In the genomic region with DNA sequence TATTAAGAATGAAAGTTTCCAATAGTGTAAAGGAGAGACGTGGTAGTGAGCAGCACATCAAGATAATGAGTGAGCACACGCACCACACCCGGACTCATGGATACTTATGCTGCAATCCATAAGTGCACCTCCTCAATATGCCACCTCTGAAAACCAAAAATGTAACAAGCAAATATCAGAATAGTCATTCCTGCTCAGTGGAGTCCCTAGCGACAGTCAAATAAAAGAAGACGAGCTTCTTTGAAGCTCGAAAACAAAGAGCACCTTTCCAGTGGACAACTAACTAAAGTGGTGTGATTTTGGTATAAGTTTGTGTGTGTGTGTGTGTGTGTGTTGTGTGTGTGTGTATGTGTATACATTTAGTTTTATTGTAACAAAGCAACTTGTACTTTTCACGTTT, we compare ENCODE assay signal across 1 cellular context.
TF ChIP-seq lines count a peak whose summit lies in the region.

No MANE protein-coding gene starts in this region.

TF ChIP-seq in HepG2, 621 proteins besides CTCF, POLR2A, EP300 and RAD21:
- TF ChIP-seq AFF4 (CRISPR knock-in tag; IDR thresholded peaks at IDR 0.05) (no peak), SMAD9 (CRISPR knock-in tag; IDR thresholded peaks at IDR 0.05) (no peak), IRF2 (CRISPR knock-in tag; IDR thresholded peaks at IDR 0.05) (no peak), ZNF672 (CRISPR knock-in tag; IDR thresholded peaks at IDR 0.05) (no peak), ZGPAT (CRISPR knock-in tag; IDR thresholded peaks at IDR 0.05) (no peak), ZNF317 (CRISPR knock-in tag; IDR thresholded peaks at IDR 0.05) (no peak), ZNF451 (CRISPR knock-in tag; IDR thresholded peaks at IDR 0.05) (no peak), NRL (CRISPR knock-in tag; IDR thresholded peaks at IDR 0.05; ENCODE audit: borderline replicate concordance) (no peak), PHF8 (CRISPR knock-in tag; IDR thresholded peaks at IDR 0.05) (no peak)
- TF ChIP-seq, protein P1, sequence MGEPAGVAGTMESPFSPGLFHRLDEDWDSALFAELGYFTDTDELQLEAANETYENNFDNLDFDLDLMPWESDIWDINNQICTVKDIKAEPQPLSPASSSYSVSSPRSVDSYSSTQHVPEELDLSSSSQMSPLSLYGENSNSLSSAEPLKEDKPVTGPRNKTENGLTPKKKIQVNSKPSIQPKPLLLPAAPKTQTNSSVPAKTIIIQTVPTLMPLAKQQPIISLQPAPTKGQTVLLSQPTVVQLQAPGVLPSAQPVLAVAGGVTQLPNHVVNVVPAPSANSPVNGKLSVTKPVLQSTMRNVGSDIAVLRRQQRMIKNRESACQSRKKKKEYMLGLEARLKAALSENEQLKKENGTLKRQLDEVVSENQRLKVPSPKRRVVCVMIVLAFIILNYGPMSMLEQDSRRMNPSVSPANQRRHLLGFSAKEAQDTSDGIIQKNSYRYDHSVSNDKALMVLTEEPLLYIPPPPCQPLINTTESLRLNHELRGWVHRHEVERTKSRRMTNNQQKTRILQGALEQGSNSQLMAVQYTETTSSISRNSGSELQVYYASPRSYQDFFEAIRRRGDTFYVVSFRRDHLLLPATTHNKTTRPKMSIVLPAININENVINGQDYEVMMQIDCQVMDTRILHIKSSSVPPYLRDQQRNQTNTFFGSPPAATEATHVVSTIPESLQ (CRISPR knock-in tag; conservative IDR thresholded peaks at IDR 0.05): no peak
- TF ChIP-seq, protein P2, sequence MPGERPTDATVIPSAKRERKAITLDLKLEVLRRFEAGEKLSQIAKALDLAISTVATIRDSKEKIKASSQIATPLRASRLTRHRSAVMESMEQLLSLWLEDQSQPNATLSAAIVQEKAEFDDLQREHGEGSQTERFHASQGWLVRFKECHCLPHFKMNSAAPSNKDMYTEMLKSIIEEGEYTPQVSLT (CRISPR knock-in tag; IDR thresholded peaks at IDR 0.05; ENCODE audit: borderline replicate concordance, low read depth): no peak
